8 cellular contexts compared by ENCODE assay signal in genomic region chr4:87009095-87009648, GRCh38.
DNase-seq lines count a peak whose midpoint lies in the region; ATAC-seq and TF ChIP-seq lines count a peak whose summit lies in the region.

No MANE protein-coding gene starts in this region.

- no peaks in the 10 kb centered on the region for H3K9me3 Mint-ChIP-seq in T-cell

- 24 to 50% (median 43%) methylated on average over 2 of the region's 2 CpGs for WGBS in stomach, 5 donors
- WGBS in adrenal gland, 4 donors = 42 to 60% (median 45%) methylated on average over 2 of the region's 2 CpGs

- no peaks in the 10 kb centered on the region for H3K27me3 Mint-ChIP-seq in T-cell

- H3K4me1 Mint-ChIP-seq in T-cell = peaks cover 76 to 77% (median 76%) of the 10 kb centered on the region in 3 donors

- H3K9me3 ChIP-seq in left ventricle myocardium inferior (replicated peaks) = no peaks in the 10 kb centered on the region
- H3K9me3 ChIP-seq in stomach = no peaks in the 10 kb centered on the region
- H3K9me3 ChIP-seq in adrenal gland (replicated peaks in 1 of 3) = no peaks in the 10 kb centered on the region

- no peak for TF ChIP-seq EP300 in stomach (IDR thresholded peaks at IDR 0.05)

- DNase-seq in SIG-M5 treated with dmso at 0.1 percent for 504 hours (lab: John Stamatoyannopoulos, UW; ENCODE audit: unreplicated experiment) (peak; percentile 38), SIG-M5 (lab: John Stamatoyannopoulos, UW) (no peak), T-cell (no peak), left ventricle myocardium inferior (no peak), stomach (no peak), GM10248 (ENCODE audit: extremely low spot score) (no peak), adrenal gland (no peak)

- H3K27ac Mint-ChIP-seq in T-cell = peak overlapping the region in 1 of 2 donors; percentile 50

- POLR2A ChIA-PET in T-cell (lab: Charles Lee) (interaction anchor here in 1 of 2 donors (0.9 kb wide), 1 partner anchor 71 kb away, joined by 6 read pairs; no protein-coding TSS in a partner anchor), GM10248 (lab: Yijun Ruan, JAX) (interaction anchor here (0.6 kb wide), 1 partner anchor 49 kb away, joined by 3 read pairs; no protein-coding TSS in a partner anchor)

- H3K4me3 Mint-ChIP-seq in T-cell = peak overlapping the region; percentile 55 to 82 (median 65)

- TF ChIP-seq POLR2A in stomach (IDR thresholded peaks at IDR 0.05) (no peak), adrenal gland (IDR thresholded peaks at IDR 0.05) (no peak)

- no peaks in the 10 kb centered on the region for H3K36me3 ChIP-seq in left ventricle myocardium inferior
- no peaks in the 10 kb centered on the region for H3K36me3 ChIP-seq in stomach
- no peaks in the 10 kb centered on the region for H3K36me3 ChIP-seq in adrenal gland (replicated peaks in 1 of 2)

- CTCF ChIA-PET in T-cell (lab: Charles Lee) (interaction anchor here (0.6 to 1.2 kb wide), 5 partner anchors 74 to 226 kb away, joined by 3 to 6 read pairs (median 3); partner anchors contain the start of gene AFF1 (in 1 of the 2)), GM10248 (lab: Yijun Ruan, JAX) (interaction anchor here (0.6 to 1.8 kb wide), 5 partner anchors 9 to 84 kb away, joined by 3 to 6 read pairs (median 5); partner anchors contain the start of gene AFF1)

- peak overlapping the region; percentile 85 for H3K4me3 ChIP-seq in left ventricle myocardium inferior
- peak overlapping the region in 3 of 4 donors; percentile 66 to 81 (median 80) for H3K4me3 ChIP-seq in stomach
- H3K4me3 ChIP-seq in adrenal gland = peak overlapping the region in 1 of 4 donors; percentile 91

- H3K27me3 ChIP-seq in left ventricle myocardium inferior (ENCODE audit: low read depth) = no peaks in the 10 kb centered on the region
- no peaks in the 10 kb centered on the region for H3K27me3 ChIP-seq in stomach
- no peaks in the 10 kb centered on the region for H3K27me3 ChIP-seq in adrenal gland

- H3K27ac ChIP-seq in left ventricle myocardium inferior (replicated peaks) (peak overlapping the region; percentile 99), stomach (peak overlapping the region in 3 of 5 donors; percentile 27 to 97 (median 46)), adrenal gland (peak overlapping the region in 2 of 5 donors; percentile 28 to 98)

- H3K36me3 Mint-ChIP-seq in T-cell = no peaks in the 10 kb centered on the region

- intact Hi-C loops in left ventricle myocardium inferior (cut with micrococcal nuclease) = loop anchor here (10.0 kb wide), 1 partner anchor 86 kb away; no protein-coding TSS in a partner anchor
- intact Hi-C loops in stomach (cut with DNase I; ENCODE audit: low total_unique reads) = no loop called here
- intact Hi-C loops in adrenal gland (cut with DNase I) = loop anchor here (5.0 to 10.0 kb wide), 4 partner anchors 68 to 86 kb away; partner anchors contain the start of gene AFF1 (in 2 of the 2)

- ATAC-seq in T-cell (replicated peaks in 1 of 4) (no peak), HG02678 (IDR thresholded peaks at IDR 0.05; ENCODE audit: unreplicated experiment) (no peak)

- TF ChIP-seq CTCF in left ventricle myocardium inferior (IDR thresholded peaks at IDR 0.05; ENCODE audit: borderline replicate concordance) (no peak), stomach (IDR thresholded peaks at IDR 0.05) (no peak), GM10248 (IDR thresholded peaks at IDR 0.05; ENCODE audit: control extremely low read depth, extremely low read depth, low read depth, missing control alignments) (no peak), adrenal gland (IDR thresholded peaks at IDR 0.05) (no peak)

- H3K4me1 ChIP-seq in left ventricle myocardium inferior = peaks cover 89% of the 10 kb centered on the region
- peaks cover 22 to 80% (median 71%) of the 10 kb centered on the region in 4 donors for H3K4me1 ChIP-seq in stomach
- peaks cover 42 to 69% of the 10 kb centered on the region in 2 donors for H3K4me1 ChIP-seq in adrenal gland (replicated peaks in 1 of 2)
